ENCODE assay signal across 8 cellular contexts in the genomic region with DNA sequence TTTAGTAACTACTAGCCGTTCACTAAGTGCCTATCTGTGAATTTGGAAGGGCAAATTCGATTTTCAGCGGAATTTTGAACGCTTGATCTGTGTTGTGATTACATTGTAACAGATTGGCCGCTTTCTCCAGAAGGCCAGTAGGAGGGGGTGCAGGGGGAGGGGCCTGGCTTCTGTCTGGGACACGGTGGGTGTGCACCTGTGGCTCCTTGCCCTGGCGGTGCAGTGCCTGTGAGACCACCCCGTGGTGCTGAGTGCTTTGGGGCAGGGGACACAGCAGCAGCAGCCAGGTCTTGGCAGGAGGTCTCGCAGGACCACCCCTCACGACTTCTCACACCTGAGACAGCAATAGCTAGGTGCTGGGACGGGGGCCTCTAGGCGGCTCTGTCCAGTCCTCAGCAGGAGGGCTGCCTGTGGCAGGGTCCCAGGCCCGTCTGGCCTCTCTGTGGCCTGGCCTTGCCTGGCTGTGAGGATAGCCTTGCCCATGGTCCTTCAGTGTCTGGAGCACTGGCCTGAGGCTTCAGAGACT. TPM values are rescaled to one million over a fixed set of nuclear protein-coding genes. Genes with fewer than 3 reads are reported as not detected.
A peak's percentile ranks its signal among the peaks of the same experiment; 100 is the strongest.
DNase-seq lines count a peak whose midpoint lies in the region; ATAC-seq and TF ChIP-seq lines count a peak whose summit lies in the region.

No MANE protein-coding gene starts in this region.

- no peaks in the 10 kb centered on the region for H3K9me3 Mint-ChIP-seq in activated CD4-positive, alpha-beta T cell treated with anti-CD3 and anti-CD28 coated beads for 36 hours (ENCODE audit: low read depth)
- H3K9me3 Mint-ChIP-seq in activated naive CD8-positive, alpha-beta T cell treated with anti-CD3 and anti-CD28 coated beads, Interleukin-2, amount 50 U/mL, for 24 hours = no peaks in the 10 kb centered on the region

- TF ChIP-seq POLR2A in suprapubic skin (IDR thresholded peaks at IDR 0.05) = no peak

- H3K4me3 ChIP-seq in suprapubic skin = peak overlapping the region; percentile 82

- H3K4me1 Mint-ChIP-seq in activated CD4-positive, alpha-beta T cell treated with anti-CD3 and anti-CD28 coated beads for 36 hours = peaks cover 35% of the 10 kb centered on the region
- H3K4me1 Mint-ChIP-seq in activated naive CD8-positive, alpha-beta T cell treated with anti-CD3 and anti-CD28 coated beads, Interleukin-2, amount 50 U/mL, for 24 hours = peaks cover 46% of the 10 kb centered on the region

- no peak for ATAC-seq in activated CD4-positive, alpha-beta T cell treated with anti-CD3 and anti-CD28 coated beads for 36 hours
- ATAC-seq in activated naive CD8-positive, alpha-beta T cell treated with anti-CD3 and anti-CD28 coated beads, Interleukin-2, amount 50 U/mL, for 24 hours = no peak

- no peak for TF ChIP-seq CTCF in suprapubic skin (IDR thresholded peaks at IDR 0.05)

- H3K36me3 ChIP-seq in suprapubic skin = peaks cover 27% of the 10 kb centered on the region

- no peak for TF ChIP-seq EP300 in suprapubic skin (IDR thresholded peaks at IDR 0.05)

- peak overlapping the region; percentile 93 for H3K27ac Mint-ChIP-seq in activated CD4-positive, alpha-beta T cell treated with anti-CD3 and anti-CD28 coated beads for 36 hours
- peak overlapping the region; percentile 98 for H3K27ac Mint-ChIP-seq in activated naive CD8-positive, alpha-beta T cell treated with anti-CD3 and anti-CD28 coated beads, Interleukin-2, amount 50 U/mL, for 24 hours

- peaks cover 37% of the 10 kb centered on the region for H3K36me3 Mint-ChIP-seq in activated CD4-positive, alpha-beta T cell treated with anti-CD3 and anti-CD28 coated beads for 36 hours (ENCODE audit: low read depth)
- H3K36me3 Mint-ChIP-seq in activated naive CD8-positive, alpha-beta T cell treated with anti-CD3 and anti-CD28 coated beads, Interleukin-2, amount 50 U/mL, for 24 hours (ENCODE audit: low read depth) = peaks cover 26% of the 10 kb centered on the region

- H3K27ac ChIP-seq in layer of hippocampus (ENCODE audit: low read depth, low read length) (peak overlapping the region; percentile 10), suprapubic skin (no peak overlapping the region)

- no peaks in the 10 kb centered on the region for H3K27me3 ChIP-seq in layer of hippocampus (ENCODE audit: control insufficient read depth, insufficient read depth, low read length)
- no peaks in the 10 kb centered on the region for H3K27me3 ChIP-seq in suprapubic skin

- H3K9me3 ChIP-seq in suprapubic skin = no peaks in the 10 kb centered on the region

- WGBS in suprapubic skin = 10% methylated on average over 2 of the region's 13 CpGs

- intact Hi-C loops in activated CD4-positive, alpha-beta T cell treated with anti-CD3 and anti-CD28 coated beads for 36 hours (cut with DNase I, micrococcal nuclease) = loop anchor here in 1 of 2 experiments (2.0 to 5.0 kb wide), 2 partner anchors 18 to 579 kb away; no protein-coding TSS in a partner anchor

- CTCF ChIA-PET in activated CD4-positive, alpha-beta T cell treated with anti-CD3 and anti-CD28 coated beads for 36 hours (lab: Charles Lee) = interaction anchor here (0.7 kb wide), 1 partner anchor 102 kb away, joined by 3 read pairs; no protein-coding TSS in a partner anchor

- H3K27me3 Mint-ChIP-seq in activated CD4-positive, alpha-beta T cell treated with anti-CD3 and anti-CD28 coated beads for 36 hours = no peaks in the 10 kb centered on the region
- H3K27me3 Mint-ChIP-seq in activated naive CD8-positive, alpha-beta T cell treated with anti-CD3 and anti-CD28 coated beads, Interleukin-2, amount 50 U/mL, for 24 hours = no peaks in the 10 kb centered on the region

- peaks cover 32% of the 10 kb centered on the region for H3K4me1 ChIP-seq in suprapubic skin

- POLR2A ChIA-PET in activated CD4-positive, alpha-beta T cell treated with anti-CD3 and anti-CD28 coated beads for 36 hours (lab: Charles Lee) = no interaction called here

- H3K4me3 Mint-ChIP-seq in activated CD4-positive, alpha-beta T cell treated with anti-CD3 and anti-CD28 coated beads for 36 hours = peak overlapping the region; percentile 97
- peak overlapping the region; percentile 99 for H3K4me3 Mint-ChIP-seq in activated naive CD8-positive, alpha-beta T cell treated with anti-CD3 and anti-CD28 coated beads, Interleukin-2, amount 50 U/mL, for 24 hours

- no peak for DNase-seq in activated CD4-positive, alpha-beta T cell treated with anti-CD3 and anti-CD28 coated beads for 36 hours
- DNase-seq in activated CD4-positive, alpha-beta T cell treated with anti-CD3 and anti-CD28 coated beads for 4 hours = no peak
- no peak for DNase-seq in activated naive CD8-positive, alpha-beta T cell treated with anti-CD3 and anti-CD28 coated beads, Interleukin-2, amount 50 U/mL, for 24 hours
- DNase-seq in suprapubic skin (ENCODE audit: low spot score in 2 of 2) (no peak), NCI-H1436 (lab: John Stamatoyannopoulos, UW) (no peak), COLO829 (ENCODE audit: low spot score) (no peak), foreskin melanocyte (no peak)

RNA-seq across cellular contexts. Expression of gene UBE2I, which starts 1.8 kb away (rescaled TPM):
- total RNA-seq in activated CD4-positive, alpha-beta T cell treated with anti-CD3 and anti-CD28 coated beads for 36 hours = 100 to 1,000 TPM; 251 to 358 TPM
- 100 to 1,000 TPM in 3 of 4 donors, 10 to 100 TPM in 1; 72.0 to 165 (median 107) TPM for total RNA-seq in suprapubic skin

RNA-seq across cellular contexts. Expression of gene BAIAP3, which starts 22.2 kb away (rescaled TPM):
- 1 to 10 TPM in 1 of 2 experiments, under 1 TPM in 1; 0.57 to 1.0 TPM for total RNA-seq in activated CD4-positive, alpha-beta T cell treated with anti-CD3 and anti-CD28 coated beads for 36 hours
- 1 to 10 TPM in 3 of 4 donors, under 1 TPM in 1; 0.87 to 6.2 (median 2.5) TPM for total RNA-seq in suprapubic skin

RNA-seq across cellular contexts. Expression of gene TSR3, which starts 40.4 kb away (rescaled TPM):
- 10 to 100 TPM; 37.6 to 58.7 TPM for total RNA-seq in activated CD4-positive, alpha-beta T cell treated with anti-CD3 and anti-CD28 coated beads for 36 hours
- 10 to 100 TPM; 48.5 to 70.2 (median 62.1) TPM for total RNA-seq in suprapubic skin

RNA-seq across cellular contexts. Expression of gene GNPTG, which starts 40.5 kb away (rescaled TPM):
- 10 to 100 TPM; 16.3 to 17.4 TPM for total RNA-seq in activated CD4-positive, alpha-beta T cell treated with anti-CD3 and anti-CD28 coated beads for 36 hours
- total RNA-seq in suprapubic skin = 10 to 100 TPM; 53.7 to 84.0 (median 69.5) TPM

RNA-seq across cellular contexts. Expression of gene TPSD1, which starts 55.4 kb away (rescaled TPM):
- total RNA-seq in activated CD4-positive, alpha-beta T cell treated with anti-CD3 and anti-CD28 coated beads for 36 hours = not detected
- 10 to 100 TPM in 1 of 4 donors, under 1 TPM in 2, not detected in 1; 0.38 to 11.6 (median 0.83) TPM for total RNA-seq in suprapubic skin
